In the genomic region with DNA sequence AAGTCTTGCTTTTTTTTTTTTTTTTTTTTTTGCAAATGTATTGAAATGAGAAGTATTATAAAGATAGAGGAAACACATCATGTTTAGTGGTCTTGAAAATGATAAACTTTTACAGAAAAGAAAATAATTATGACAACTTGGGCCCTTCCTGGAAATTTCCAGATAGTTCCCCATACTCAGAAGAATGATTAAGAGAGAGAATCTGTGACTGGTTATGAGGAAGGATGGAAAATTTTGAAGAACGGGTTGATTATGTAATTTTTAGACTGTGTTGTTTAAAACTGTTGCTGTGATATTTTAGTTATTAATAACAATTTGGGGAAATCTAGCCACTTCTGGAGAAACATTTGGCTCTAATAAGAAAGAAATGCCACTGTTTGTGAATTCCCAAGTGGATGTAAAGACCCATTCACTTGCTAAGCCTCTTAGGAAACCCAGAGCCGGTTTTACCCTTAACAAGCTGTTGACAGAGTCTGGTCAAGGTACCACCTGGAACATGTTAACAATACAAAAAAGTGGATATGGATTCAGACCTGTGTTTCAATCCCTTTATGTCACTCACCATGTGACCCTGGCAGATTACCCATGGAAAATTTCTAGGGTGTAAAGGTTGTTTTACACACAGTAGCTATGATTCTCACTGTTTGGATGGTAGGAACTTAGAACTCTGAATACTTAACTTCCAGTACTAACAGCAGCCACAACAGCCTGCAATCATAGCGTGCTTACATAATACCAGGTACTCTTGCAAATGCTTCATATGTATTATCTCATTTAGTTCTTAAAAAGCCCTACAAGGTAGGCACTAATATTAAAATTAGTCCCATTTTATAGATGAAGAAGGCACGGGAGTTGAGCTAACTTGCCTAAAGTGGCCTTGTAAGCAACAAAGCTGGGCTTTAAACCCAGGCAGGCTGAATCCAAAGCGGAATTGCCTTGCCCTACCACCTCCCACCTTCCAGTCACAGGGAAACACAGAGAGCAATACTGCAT, we compare ENCODE assay signal across 1 cellular context.
TF ChIP-seq lines count a peak whose summit lies in the region.

No MANE protein-coding gene starts in this region.

TF ChIP-seq in GM23338, 12 proteins besides CTCF, POLR2A, EP300 and RAD21 (continued from another document):
- TF ChIP-seq, protein P1, sequence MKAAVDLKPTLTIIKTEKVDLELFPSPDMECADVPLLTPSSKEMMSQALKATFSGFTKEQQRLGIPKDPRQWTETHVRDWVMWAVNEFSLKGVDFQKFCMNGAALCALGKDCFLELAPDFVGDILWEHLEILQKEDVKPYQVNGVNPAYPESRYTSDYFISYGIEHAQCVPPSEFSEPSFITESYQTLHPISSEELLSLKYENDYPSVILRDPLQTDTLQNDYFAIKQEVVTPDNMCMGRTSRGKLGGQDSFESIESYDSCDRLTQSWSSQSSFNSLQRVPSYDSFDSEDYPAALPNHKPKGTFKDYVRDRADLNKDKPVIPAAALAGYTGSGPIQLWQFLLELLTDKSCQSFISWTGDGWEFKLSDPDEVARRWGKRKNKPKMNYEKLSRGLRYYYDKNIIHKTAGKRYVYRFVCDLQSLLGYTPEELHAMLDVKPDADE (IDR thresholded peaks at IDR 0.05): no peak
- TF ChIP-seq POLR2AphosphoS5 (IDR thresholded peaks at IDR 0.05; ENCODE audit: low read depth): no peak
- no peak for TF ChIP-seq ZNF114 (CRISPR knock-in tag; IDR thresholded peaks at IDR 0.05)
- TF ChIP-seq NANOG (IDR thresholded peaks at IDR 0.05; ENCODE audit: borderline replicate concordance): no peak
- TF ChIP-seq CREB1 (CRISPR knock-in tag; IDR thresholded peaks at IDR 0.05; ENCODE audit: low read depth): no peak
- TF ChIP-seq, protein P2, sequence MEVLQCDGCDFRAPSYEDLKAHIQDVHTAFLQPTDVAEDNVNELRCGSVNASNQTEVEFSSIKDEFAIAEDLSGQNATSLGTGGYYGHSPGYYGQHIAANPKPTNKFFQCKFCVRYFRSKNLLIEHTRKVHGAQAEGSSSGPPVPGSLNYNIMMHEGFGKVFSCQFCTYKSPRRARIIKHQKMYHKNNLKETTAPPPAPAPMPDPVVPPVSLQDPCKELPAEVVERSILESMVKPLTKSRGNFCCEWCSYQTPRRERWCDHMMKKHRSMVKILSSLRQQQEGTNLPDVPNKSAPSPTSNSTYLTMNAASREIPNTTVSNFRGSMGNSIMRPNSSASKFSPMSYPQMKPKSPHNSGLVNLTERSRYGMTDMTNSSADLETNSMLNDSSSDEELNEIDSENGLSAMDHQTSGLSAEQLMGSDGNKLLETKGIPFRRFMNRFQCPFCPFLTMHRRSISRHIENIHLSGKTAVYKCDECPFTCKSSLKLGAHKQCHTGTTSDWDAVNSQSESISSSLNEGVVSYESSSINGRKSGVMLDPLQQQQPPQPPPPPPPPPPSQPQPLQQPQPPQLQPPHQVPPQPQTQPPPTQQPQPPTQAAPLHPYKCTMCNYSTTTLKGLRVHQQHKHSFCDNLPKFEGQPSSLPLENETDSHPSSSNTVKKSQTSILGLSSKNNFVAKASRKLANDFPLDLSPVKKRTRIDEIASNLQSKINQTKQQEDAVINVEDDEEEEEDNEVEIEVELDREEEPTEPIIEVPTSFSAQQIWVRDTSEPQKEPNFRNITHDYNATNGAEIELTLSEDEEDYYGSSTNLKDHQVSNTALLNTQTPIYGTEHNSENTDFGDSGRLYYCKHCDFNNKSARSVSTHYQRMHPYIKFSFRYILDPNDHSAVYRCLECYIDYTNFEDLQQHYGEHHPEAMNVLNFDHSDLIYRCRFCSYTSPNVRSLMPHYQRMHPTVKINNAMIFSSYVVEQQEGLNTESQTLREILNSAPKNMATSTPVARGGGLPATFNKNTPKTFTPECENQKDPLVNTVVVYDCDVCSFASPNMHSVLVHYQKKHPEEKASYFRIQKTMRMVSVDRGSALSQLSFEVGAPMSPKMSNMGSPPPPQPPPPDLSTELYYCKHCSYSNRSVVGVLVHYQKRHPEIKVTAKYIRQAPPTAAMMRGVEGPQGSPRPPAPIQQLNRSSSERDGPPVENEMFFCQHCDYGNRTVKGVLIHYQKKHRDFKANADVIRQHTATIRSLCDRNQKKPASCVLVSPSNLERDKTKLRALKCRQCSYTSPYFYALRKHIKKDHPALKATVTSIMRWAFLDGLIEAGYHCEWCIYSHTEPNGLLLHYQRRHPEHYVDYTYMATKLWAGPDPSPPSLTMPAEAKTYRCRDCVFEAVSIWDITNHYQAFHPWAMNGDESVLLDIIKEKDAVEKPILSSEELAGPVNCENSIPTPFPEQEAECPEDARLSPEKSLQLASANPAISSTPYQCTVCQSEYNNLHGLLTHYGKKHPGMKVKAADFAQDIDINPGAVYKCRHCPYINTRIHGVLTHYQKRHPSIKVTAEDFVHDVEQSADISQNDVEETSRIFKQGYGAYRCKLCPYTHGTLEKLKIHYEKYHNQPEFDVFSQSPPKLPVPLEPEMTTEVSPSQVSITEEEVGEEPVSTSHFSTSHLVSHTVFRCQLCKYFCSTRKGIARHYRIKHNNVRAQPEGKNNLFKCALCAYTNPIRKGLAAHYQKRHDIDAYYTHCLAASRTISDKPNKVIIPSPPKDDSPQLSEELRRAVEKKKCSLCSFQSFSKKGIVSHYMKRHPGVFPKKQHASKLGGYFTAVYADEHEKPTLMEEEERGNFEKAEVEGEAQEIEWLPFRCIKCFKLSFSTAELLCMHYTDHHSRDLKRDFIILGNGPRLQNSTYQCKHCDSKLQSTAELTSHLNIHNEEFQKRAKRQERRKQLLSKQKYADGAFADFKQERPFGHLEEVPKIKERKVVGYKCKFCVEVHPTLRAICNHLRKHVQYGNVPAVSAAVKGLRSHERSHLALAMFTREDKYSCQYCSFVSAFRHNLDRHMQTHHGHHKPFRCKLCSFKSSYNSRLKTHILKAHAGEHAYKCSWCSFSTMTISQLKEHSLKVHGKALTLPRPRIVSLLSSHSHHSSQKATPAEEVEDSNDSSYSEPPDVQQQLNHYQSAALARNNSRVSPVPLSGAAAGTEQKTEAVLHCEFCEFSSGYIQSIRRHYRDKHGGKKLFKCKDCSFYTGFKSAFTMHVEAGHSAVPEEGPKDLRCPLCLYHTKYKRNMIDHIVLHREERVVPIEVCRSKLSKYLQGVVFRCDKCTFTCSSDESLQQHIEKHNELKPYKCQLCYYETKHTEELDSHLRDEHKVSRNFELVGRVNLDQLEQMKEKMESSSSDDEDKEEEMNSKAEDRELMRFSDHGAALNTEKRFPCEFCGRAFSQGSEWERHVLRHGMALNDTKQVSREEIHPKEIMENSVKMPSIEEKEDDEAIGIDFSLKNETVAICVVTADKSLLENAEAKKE (CRISPR knock-in tag; IDR thresholded peaks at IDR 0.05): no peak
- no peak for TF ChIP-seq EZH2phosphoT487 (IDR thresholded peaks at IDR 0.05; ENCODE audit: unreplicated experiment)
